Comparison of ENCODE assay signal across 8 cellular contexts in genomic region chr6:149863596-149863845, GRCh38. TPM values are rescaled to one million over a fixed set of nuclear protein-coding genes. Genes with fewer than 3 reads are reported as not detected.
A peak's percentile ranks its signal among the peaks of the same experiment; 100 is the strongest.
DNase-seq lines count a peak whose midpoint lies in the region; ATAC-seq and TF ChIP-seq lines count a peak whose summit lies in the region.

No MANE protein-coding gene starts in this region.

- H3K27ac ChIP-seq in breast epithelium: peak overlapping the region; percentile 96

- no peak for TF ChIP-seq POLR2A in breast epithelium (IDR thresholded peaks at IDR 0.05)

- no peaks in the 10 kb centered on the region for H3K27me3 ChIP-seq in breast epithelium
- H3K27me3 ChIP-seq in mucosa of stomach (ENCODE audit: control insufficient read depth, insufficient read depth, low read length): no peaks in the 10 kb centered on the region

- H3K4me1 ChIP-seq in breast epithelium (no peaks in the 10 kb centered on the region), mucosa of stomach (ENCODE audit: control insufficient read depth, insufficient read depth, low read length) (peaks cover 20% of the 10 kb centered on the region)

- no peaks in the 10 kb centered on the region for H3K9me3 ChIP-seq in breast epithelium
- no peaks in the 10 kb centered on the region for H3K9me3 ChIP-seq in mucosa of stomach (ENCODE audit: control insufficient read depth, low read length)

- H3K4me3 ChIP-seq in breast epithelium (peak overlapping the region; percentile 75 to 90 (median 79)), mucosa of stomach (ENCODE audit: low read length) (peak overlapping the region; percentile 62)

- H3K9ac ChIP-seq in mucosa of stomach (ENCODE audit: low read length): peak overlapping the region; percentile 78

- DNase-seq in NCI-H2171 treated with DMSO at 0.1 percent for 48 hours (lab: John Stamatoyannopoulos, UW): peak; percentile 60
- DNase-seq in NCI-H2171 (lab: John Stamatoyannopoulos, UW): no peak
- DNase-seq in breast epithelium (ENCODE audit: low spot score in 2 of 2): no peak
- DNase-seq in KG1 (lab: John Stamatoyannopoulos, UW): no peak
- DNase-seq in CD1c-positive myeloid dendritic cell (ENCODE audit: extremely low spot score): no peak
- DNase-seq in globus pallidus (ENCODE audit: low spot score): no peak

- TF ChIP-seq CTCF in breast epithelium (IDR thresholded peaks at IDR 0.05): no peak

- H3K36me3 ChIP-seq in breast epithelium: no peaks in the 10 kb centered on the region
- H3K36me3 ChIP-seq in mucosa of stomach (ENCODE audit: control insufficient read depth, insufficient read depth, low read length): no peaks in the 10 kb centered on the region

- intact Hi-C loops in breast epithelium (cut with DNase I; ENCODE audit: low total_unique reads): no loop called here

- ATAC-seq in HG03378 (IDR thresholded peaks at IDR 0.05; ENCODE audit: unreplicated experiment): peak; percentile 6

RNA-seq across cellular contexts. Expression of gene LRP11, which starts 0.6 kb away (rescaled TPM):
- total RNA-seq in breast epithelium: 10 to 100 TPM; 30.6 to 44.9 (median 35.8) TPM

RNA-seq across cellular contexts. Expression of gene RAET1E, which starts 34.4 kb away (rescaled TPM):
- total RNA-seq in breast epithelium: 1 to 10 TPM in 1 of 3 donors, not detected in 2; 2.0 TPM

RNA-seq across cellular contexts. Expression of gene RAET1G, which starts 59.4 kb away (rescaled TPM):
- 1 to 10 TPM in 1 of 3 donors, not detected in 2; 2.2 TPM for total RNA-seq in breast epithelium
